ENCODE assay signal across 16 cellular contexts in the genomic region with DNA sequence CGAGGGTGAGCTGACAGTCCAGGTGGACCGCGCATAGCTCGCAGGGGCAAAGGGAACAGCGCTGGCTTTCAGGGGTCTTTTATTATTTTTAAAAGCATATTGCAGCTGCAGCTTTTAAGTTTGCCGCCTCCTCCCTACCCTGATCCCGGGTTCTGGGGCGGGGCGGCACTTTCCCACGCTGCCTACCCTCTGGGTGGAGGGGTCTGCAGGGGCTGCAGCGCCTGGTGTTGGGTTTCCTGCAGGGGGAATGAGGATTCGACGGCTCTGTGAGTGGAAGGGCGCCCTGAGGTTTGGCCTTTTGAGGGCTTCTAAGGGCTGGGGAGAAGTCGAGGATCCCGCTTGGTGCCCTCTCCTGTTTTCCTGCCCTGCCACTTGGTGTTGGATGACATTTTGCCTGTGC.
A peak's percentile ranks its signal among the peaks of the same experiment; 100 is the strongest.
DNase-seq lines count a peak whose midpoint lies in the region; ATAC-seq and TF ChIP-seq lines count a peak whose summit lies in the region.
"Had no signal": no experiment of that assay in that cellular context is flagged by ENCODE, and none has a peak within 500 bp of the region (broad histone marks: within the 10 kb centered on the region; RNA-seq: fewer than 3 reads in every experiment).

No MANE protein-coding gene starts in this region.

- H2AFZ ChIP-seq in PC-9, result no peak overlapping the region

- no peaks in the 10 kb centered on the region for H3K36me3 Mint-ChIP-seq in activated T-cell treated with anti-CD3 and anti-CD28 coated beads, Interleukin-2, amount 50 U/mL, for 24 hours (ENCODE audit: low read depth)
- peaks cover 4% of the 10 kb centered on the region for H3K36me3 Mint-ChIP-seq in activated T-helper 2 cell treated with anti-CD3 and anti-CD28 coated beads, Interferon-gamma antibody, Interleukin-2, Interleukin-4, amounts not matched to agents 10 μg/mL and 5 μg/mL and 100 μg/mL, durations not matched to agents 14 hours and 24 hours and 36 hours (ENCODE audit: low read depth)

- DNase-seq in activated T-cell treated with anti-CD3 and anti-CD28 coated beads, Interleukin-2, amount 50 U/mL, for 24 hours, result no peak
- DNase-seq in activated T-cell treated with anti-CD3 and anti-CD28 coated beads for 4 hours (no peak), brain microvascular endothelial cell (no peak), OCI-M1 (lab: John Stamatoyannopoulos, UW) (no peak), PC-9 (no peak)
- DNase-seq in activated T-helper 2 cell treated with anti-CD3 and anti-CD28 coated beads, Interferon-gamma antibody, Interleukin-2, Interleukin-4, amounts not matched to agents 10 μg/mL and 5 μg/mL and 100 μg/mL, durations not matched to agents 14 hours and 24 hours and 36 hours (ENCODE audit: low spot score), result no peak
- no peak for DNase-seq in stimulated activated naive CD8-positive, alpha-beta T cell treated with anti-CD3 and anti-CD28 coated beads, Interleukin-15, amount 100 ng/mL, for 72 hours
- DNase-seq: ACHN; activated CD4-positive, alpha-beta T cell treated with anti-CD3 and anti-CD28 coated beads, Interleukin-2, amount 50 U/mL, for 4 hours; CD4-positive, alpha-beta T cell; left cardiac atrium; NCI-H1048; T1000 had no signal

- H3K36me3 ChIP-seq in brain microvascular endothelial cell (replicated peaks), result no peaks in the 10 kb centered on the region
- no peaks in the 10 kb centered on the region for H3K36me3 ChIP-seq in PC-9 (ENCODE audit: low read depth)

- CTCF ChIA-PET in PC-9 (lab: Charles Lee), result no interaction called here

- H3K4me3 ChIP-seq in iPS-11a (ENCODE audit: low read depth, low read length), result peak overlapping the region; percentile 4
- H3K4me3 ChIP-seq in brain microvascular endothelial cell (ENCODE audit: low read depth, low read length), result no peak overlapping the region
- H3K4me3 ChIP-seq in PC-9, result no peak overlapping the region

- no peaks in the 10 kb centered on the region for H3K9me3 Mint-ChIP-seq in activated T-cell treated with anti-CD3 and anti-CD28 coated beads, Interleukin-2, amount 50 U/mL, for 24 hours
- peaks cover 5% of the 10 kb centered on the region for H3K9me3 Mint-ChIP-seq in activated T-helper 2 cell treated with anti-CD3 and anti-CD28 coated beads, Interferon-gamma antibody, Interleukin-2, Interleukin-4, amounts not matched to agents 10 μg/mL and 5 μg/mL and 100 μg/mL, durations not matched to agents 14 hours and 24 hours and 36 hours
- H3K9me3 Mint-ChIP-seq in stimulated activated naive CD8-positive, alpha-beta T cell treated with anti-CD3 and anti-CD28 coated beads, Interleukin-15, amount 100 ng/mL, for 72 hours, result no peaks in the 10 kb centered on the region
- H3K9me3 Mint-ChIP-seq: CD4-positive, alpha-beta T cell had no signal

- H3K9me2 ChIP-seq in PC-9 (ENCODE audit: insufficient read depth), result no peaks in the 10 kb centered on the region

- no TSS peak for BruUV-seq in PC-9 (replicated peaks; lab: Mats Ljungman, UMichigan)

- ATAC-seq in stimulated activated naive CD8-positive, alpha-beta T cell treated with anti-CD3 and anti-CD28 coated beads, Interleukin-15, amount 100 ng/mL, for 72 hours, result no peak
- ATAC-seq: HCT116, left cardiac atrium, Right ventricle myocardium inferior had no signal

- peaks cover 21% of the 10 kb centered on the region for H3K4me1 Mint-ChIP-seq in activated T-cell treated with anti-CD3 and anti-CD28 coated beads, Interleukin-2, amount 50 U/mL, for 24 hours (ENCODE audit: low read depth)
- peaks cover 18% of the 10 kb centered on the region for H3K4me1 Mint-ChIP-seq in activated T-helper 2 cell treated with anti-CD3 and anti-CD28 coated beads, Interferon-gamma antibody, Interleukin-2, Interleukin-4, amounts not matched to agents 10 μg/mL and 5 μg/mL and 100 μg/mL, durations not matched to agents 14 hours and 24 hours and 36 hours (ENCODE audit: low read depth)
- peaks cover 50% of the 10 kb centered on the region for H3K4me1 Mint-ChIP-seq in stimulated activated naive CD8-positive, alpha-beta T cell treated with anti-CD3 and anti-CD28 coated beads, Interleukin-15, amount 100 ng/mL, for 72 hours

- H3K27ac Mint-ChIP-seq in activated T-cell treated with anti-CD3 and anti-CD28 coated beads, Interleukin-2, amount 50 U/mL, for 24 hours, result no peak overlapping the region
- no peak overlapping the region for H3K27ac Mint-ChIP-seq in activated T-helper 2 cell treated with anti-CD3 and anti-CD28 coated beads, Interferon-gamma antibody, Interleukin-2, Interleukin-4, amounts not matched to agents 10 μg/mL and 5 μg/mL and 100 μg/mL, durations not matched to agents 14 hours and 24 hours and 36 hours
- peak overlapping the region in 1 of 2 donors; percentile 38 for H3K27ac Mint-ChIP-seq in stimulated activated naive CD8-positive, alpha-beta T cell treated with anti-CD3 and anti-CD28 coated beads, Interleukin-15, amount 100 ng/mL, for 72 hours
- H3K27ac Mint-ChIP-seq: CD4-positive, alpha-beta T cell had no signal

- H3K4me2 ChIP-seq in PC-9, result no peak overlapping the region

- no peaks in the 10 kb centered on the region for H3K9me3 ChIP-seq in PC-9 (ENCODE audit: insufficient read depth, low read depth)

- no peak overlapping the region for H3K27ac ChIP-seq in brain microvascular endothelial cell
- H3K27ac ChIP-seq in PC-9, result no peak overlapping the region

- in situ Hi-C loops in brain microvascular endothelial cell (cut with HindIII; ENCODE audit: low pct_ligation_motif_present, low sequenced_read_pairs), result no loop called here

- peaks cover 30% of the 10 kb centered on the region for H3K27me3 Mint-ChIP-seq in activated T-cell treated with anti-CD3 and anti-CD28 coated beads, Interleukin-2, amount 50 U/mL, for 24 hours
- peaks cover 7% of the 10 kb centered on the region for H3K27me3 Mint-ChIP-seq in activated T-helper 2 cell treated with anti-CD3 and anti-CD28 coated beads, Interferon-gamma antibody, Interleukin-2, Interleukin-4, amounts not matched to agents 10 μg/mL and 5 μg/mL and 100 μg/mL, durations not matched to agents 14 hours and 24 hours and 36 hours (ENCODE audit: low read depth)
- no peaks in the 10 kb centered on the region for H3K27me3 Mint-ChIP-seq in stimulated activated naive CD8-positive, alpha-beta T cell treated with anti-CD3 and anti-CD28 coated beads, Interleukin-15, amount 100 ng/mL, for 72 hours
- H3K27me3 Mint-ChIP-seq: CD4-positive, alpha-beta T cell had no signal

- H3K27me3 ChIP-seq in brain microvascular endothelial cell (replicated peaks) (no peaks in the 10 kb centered on the region), PC-9 (ENCODE audit: insufficient read depth, low read depth) (no peaks in the 10 kb centered on the region)

- H4K20me1 ChIP-seq in PC-9 (ENCODE audit: insufficient read depth), result no peaks in the 10 kb centered on the region

- no peaks in the 10 kb centered on the region for H3K4me1 ChIP-seq in PC-9 (replicated peaks; ENCODE audit: insufficient read depth)

- POLR2A ChIA-PET in PC-9 (lab: Charles Lee; ENCODE audit: unreplicated experiment), result interaction anchor here (0.6 kb wide), 1 partner anchor 51 kb away, joined by 4 read pairs; no protein-coding TSS in a partner anchor

- intact Hi-C loops in activated T-helper 2 cell treated with anti-CD3 and anti-CD28 coated beads, Interferon-gamma antibody, Interleukin-2, Interleukin-4, amounts not matched to agents 10 μg/mL and 5 μg/mL and 100 μg/mL, durations not matched to agents 14 hours and 24 hours and 36 hours (cut with micrococcal nuclease), result loop anchor here (10.0 kb wide), 1 partner anchor 62 kb away; no protein-coding TSS in a partner anchor
- intact Hi-C loops in PC-9 (cut with micrococcal nuclease; ENCODE audit: unreplicated experiment), result no loop called here

- TF ChIP-seq CTCF in brain microvascular endothelial cell (IDR thresholded peaks at IDR 0.05; ENCODE audit: low read depth, low read length, missing control alignments), result no peak
- TF ChIP-seq CTCF in PC-9 (conservative IDR thresholded peaks at IDR 0.05), result no peak

- no peaks in the 10 kb centered on the region for H3F3A ChIP-seq in PC-9 (ENCODE audit: insufficient read depth, low read depth)

- no peaks in the 10 kb centered on the region for H3K79me2 ChIP-seq in PC-9 (ENCODE audit: low read depth)

- H3K4me3 Mint-ChIP-seq in activated T-cell treated with anti-CD3 and anti-CD28 coated beads, Interleukin-2, amount 50 U/mL, for 24 hours, result peak overlapping the region; percentile 70
- H3K4me3 Mint-ChIP-seq in activated T-helper 2 cell treated with anti-CD3 and anti-CD28 coated beads, Interferon-gamma antibody, Interleukin-2, Interleukin-4, amounts not matched to agents 10 μg/mL and 5 μg/mL and 100 μg/mL, durations not matched to agents 14 hours and 24 hours and 36 hours (ENCODE audit: low read depth), result peak overlapping the region; percentile 37
- peak overlapping the region; percentile 76 to 90 for H3K4me3 Mint-ChIP-seq in stimulated activated naive CD8-positive, alpha-beta T cell treated with anti-CD3 and anti-CD28 coated beads, Interleukin-15, amount 100 ng/mL, for 72 hours
